ENCODE assay signal across 8 cellular contexts in genomic region chr2:215828528-215829184, GRCh38.
A peak's percentile ranks its signal among the peaks of the same experiment; 100 is the strongest.
DNase-seq lines count a peak whose midpoint lies in the region; TF ChIP-seq lines count a peak whose summit lies in the region.

No MANE protein-coding gene starts in this region.

- H3K4me2 ChIP-seq in mesendoderm (ENCODE audit: low read length) = no peak overlapping the region

- H2BK120ac ChIP-seq in mesendoderm (ENCODE audit: low read depth, low read length) = no peak overlapping the region

- H3K27me3 ChIP-seq in H7 (ENCODE audit: control insufficient read depth, insufficient read depth, low read length) = no peaks in the 10 kb centered on the region
- no peaks in the 10 kb centered on the region for H3K27me3 ChIP-seq in mesendoderm (ENCODE audit: insufficient read depth, low read length, poor library complexity)

- H2BK5ac ChIP-seq in mesendoderm (ENCODE audit: low read length) = no peak overlapping the region

- H3K27ac ChIP-seq in coronary artery (no peak overlapping the region), mesendoderm (ENCODE audit: low read depth, low read length) (no peak overlapping the region)

- no peak overlapping the region for H3K4ac ChIP-seq in mesendoderm (ENCODE audit: low read depth, low read length)

- no peaks in the 10 kb centered on the region for H3K79me2 ChIP-seq in mesendoderm (ENCODE audit: control insufficient read depth, insufficient read depth, low read length)

- H3K4me1 ChIP-seq in mesendoderm (ENCODE audit: control insufficient read depth, low read depth, low read length) = no peaks in the 10 kb centered on the region

- TF ChIP-seq CTCF in LNCAP (IDR thresholded peaks at IDR 0.05) = peak; percentile 64
- TF ChIP-seq CTCF in coronary artery (IDR thresholded peaks at IDR 0.05) = peak; percentile 36

- H3K4me3 ChIP-seq in H7 (ENCODE audit: insufficient read depth, low read depth, low read length) (no peak overlapping the region), coronary artery (no peak overlapping the region), mesendoderm (ENCODE audit: low read length) (no peak overlapping the region)

- no peaks in the 10 kb centered on the region for H3K79me1 ChIP-seq in mesendoderm (ENCODE audit: low read length)

- H3K18ac ChIP-seq in mesendoderm (ENCODE audit: low read length) = no peak overlapping the region

- no CpG with 5 or more reads among the region's 10 CpGs for WGBS in mesendoderm (ENCODE audit: extremely low coverage, insufficient coverage, low lambda C conversion rate)

- H4K8ac ChIP-seq in mesendoderm (ENCODE audit: low read depth, low read length) = no peak overlapping the region

- DNase-seq in stimulated activated naive CD4-positive, alpha-beta T cell (lab: John Stamatoyannopoulos, UW) = peak in 4 of 6 experiments; percentile 7 to 56 (median 30)
- DNase-seq in stimulated activated naive CD4-positive, alpha-beta T cell treated with Interleukin-2 at 50 U/mL for 16 hours (lab: John Stamatoyannopoulos, UW) = no peak
- DNase-seq in H7 (peak; percentile 63), SKM-1 treated with dmso at 0.1 percent for 144 hours (lab: John Stamatoyannopoulos, UW; ENCODE audit: unreplicated experiment) (peak; percentile 87), coronary artery (ENCODE audit: low spot score) (no peak), mesendoderm (peak; percentile 92), putamen (ENCODE audit: low spot score) (no peak)

- no peak overlapping the region for H3K56ac ChIP-seq in mesendoderm (ENCODE audit: low read length)

- H4K5ac ChIP-seq in mesendoderm (ENCODE audit: low read length) = no peak overlapping the region

- no peak overlapping the region for H3K9ac ChIP-seq in mesendoderm (ENCODE audit: low read length)

- H2BK15ac ChIP-seq in mesendoderm (replicated peaks; ENCODE audit: low read depth) = no peak overlapping the region

- H3K36me3 ChIP-seq in H7 (replicated peaks; ENCODE audit: control insufficient read depth, insufficient read depth, low read length) (no peaks in the 10 kb centered on the region), mesendoderm (ENCODE audit: control insufficient read depth, insufficient read depth, low read length) (no peaks in the 10 kb centered on the region)

- no peak overlapping the region for H2AK5ac ChIP-seq in mesendoderm (ENCODE audit: low read length)

- no peak overlapping the region for H3K23ac ChIP-seq in mesendoderm (ENCODE audit: low read length)

Comparison
In these comparisons a context has a peak if more than half of its experiments do, and no peak if none do; other contexts are left out.
1. DNase-seq: peak in stimulated activated naive CD4-positive, alpha-beta T cell (4 of 6), H7 (single experiment), SKM-1 treated with dmso at 0.1 percent for 144 hours (single experiment) and mesendoderm (single experiment); none in stimulated activated naive CD4-positive, alpha-beta T cell treated with Interleukin-2 at 50 U/mL for 16 hours (single experiment), coronary artery (single experiment) and putamen (single experiment).